Comparison of ENCODE assay signal across 21 cellular contexts in genomic region chr9:134700636-134701350, GRCh38. TPM values are rescaled to one million over a fixed set of nuclear protein-coding genes. Genes with fewer than 3 reads are reported as not detected.
DNase-seq lines count a peak whose midpoint lies in the region; ATAC-seq and TF ChIP-seq lines count a peak whose summit lies in the region.
"Had no signal": no experiment of that assay in that cellular context is flagged by ENCODE, and none has a peak within 500 bp of the region (broad histone marks: within the 10 kb centered on the region; RNA-seq: fewer than 3 reads in every experiment).

No MANE protein-coding gene starts in this region.

- peak overlapping the region in 1 of 2 experiments; percentile 14 for H3K14ac ChIP-seq in mesenchymal stem cell (ENCODE audit: low read length in 2 of 2)

- no peak overlapping the region for H2BK5ac ChIP-seq in mesenchymal stem cell (ENCODE audit: low read depth, low read length, poor library complexity, severe bottlenecking)

- no peaks in the 10 kb centered on the region for H3K9me3 Mint-ChIP-seq in WTC11
- H3K9me3 Mint-ChIP-seq: CD4-positive, alpha-beta T cell; IgD-negative memory B cell had no signal

- H3K4me3 ChIP-seq in right cardiac atrium (ENCODE audit: low read length), result no peak overlapping the region
- no peak overlapping the region for H3K4me3 ChIP-seq in mesenchymal stem cell (ENCODE audit: insufficient read depth in 1 of 2, low read depth in 1 of 2, low read length in 2 of 2)
- H3K4me3 ChIP-seq: SJSA1 had no signal

- no peaks in the 10 kb centered on the region for H3K27me3 Mint-ChIP-seq in WTC11 (ENCODE audit: low read depth)
- H3K27me3 Mint-ChIP-seq: B cell; CD4-positive, alpha-beta T cell; IgD-negative memory B cell had no signal

- no peak overlapping the region for H2AFZ ChIP-seq in mesenchymal stem cell (ENCODE audit: low read depth, low read length)

- peak overlapping the region in 1 of 2 experiments; percentile 2 for H2BK12ac ChIP-seq in mesenchymal stem cell (ENCODE audit: low read length in 2 of 2)

- H3K18ac ChIP-seq in mesenchymal stem cell (ENCODE audit: low read depth in 1 of 2, low read length in 2 of 2), result no peak overlapping the region

- no peak overlapping the region for H4K8ac ChIP-seq in mesenchymal stem cell (ENCODE audit: low read length)

- TF ChIP-seq POLR2A in GM18505 (IDR thresholded peaks at IDR 0.05; ENCODE audit: borderline replicate concordance, extremely low read depth, insufficient read depth, insufficient read length), result no peak

- H4K91ac ChIP-seq in mesenchymal stem cell (ENCODE audit: low read length), result peak overlapping the region; percentile 48

- no peak overlapping the region for H3K4me3 Mint-ChIP-seq in WTC11
- H3K4me3 Mint-ChIP-seq: B cell; CD4-positive, alpha-beta T cell had no signal

- peaks cover 56 to 68% of the 10 kb centered on the region in 2 experiments for H3K36me3 ChIP-seq in mesenchymal stem cell (ENCODE audit: control insufficient read depth in 1 of 2, insufficient read depth in 2 of 2, low read depth in 1 of 2, low read length in 2 of 2)

- WGBS in right cardiac atrium, result 84% methylated on average over 30 of the region's 30 CpGs
- WGBS in mesenchymal stem cell, result 94% methylated on average over 30 of the region's 30 CpGs

- no peak overlapping the region for H2AK5ac ChIP-seq in mesenchymal stem cell (ENCODE audit: low read length, severe bottlenecking)

- no peak overlapping the region for H3K27ac ChIP-seq in right cardiac atrium (ENCODE audit: low read length)
- no peak overlapping the region for H3K27ac ChIP-seq in mesenchymal stem cell (ENCODE audit: low read length, poor library complexity, severe bottlenecking)
- H3K27ac ChIP-seq: HL-60, SJSA1 had no signal

- peak in 2 of 3 donors; percentile 41 to 42 for DNase-seq in right cardiac atrium
- no peak for DNase-seq in left cardiac atrium
- no peak for DNase-seq in WTC11 (ENCODE audit: low spot score)
- no peak for DNase-seq in mesenchymal stem cell
- no peak for DNase-seq in NCI-H2196 (lab: John Stamatoyannopoulos, UW; ENCODE audit: unreplicated experiment)
- no peak for DNase-seq in LoVo (ENCODE audit: low spot score)
- DNase-seq in nucleus accumbens (lab: John Stamatoyannopoulos, UW), result no peak
- DNase-seq: 8988T; CD4-positive, alpha-beta T cell; DMS53; NCI-H1105; NCI-H1694 treated with DMSO at 0.1 percent for 48 hours; NCI-H2107; NCI-H345; NCI-H524 treated with DMSO at 0.1 percent for 48 hours; PC-3 had no signal

- peak overlapping the region; percentile 27; the same call in 1 of the 2 replicates for H3K27ac Mint-ChIP-seq in WTC11
- H3K27ac Mint-ChIP-seq: B cell; CD4-positive, alpha-beta T cell; IgD-negative memory B cell had no signal

- H2BK15ac ChIP-seq in mesenchymal stem cell (ENCODE audit: low read depth, poor library complexity, severe bottlenecking), result no peak overlapping the region

- 0 out of 2 replicates have a peak, but pooled peaks cover 2% of the 10 kb centered on the region for H3K4me1 Mint-ChIP-seq in WTC11
- H3K4me1 Mint-ChIP-seq: B cell, IgD-negative memory B cell had no signal

- no peak overlapping the region for H3K23ac ChIP-seq in mesenchymal stem cell (ENCODE audit: low read length in 2 of 2)

- H3K4me1 ChIP-seq in right cardiac atrium (ENCODE audit: control insufficient read depth, insufficient read depth, low read length), result no peaks in the 10 kb centered on the region
- H3K4me1 ChIP-seq in mesenchymal stem cell (ENCODE audit: control insufficient read depth, insufficient read depth, low read depth, low read length), result peaks cover 28% of the 10 kb centered on the region
- H3K4me1 ChIP-seq: SJSA1 had no signal

- H3K27me3 ChIP-seq in right cardiac atrium (ENCODE audit: control insufficient read depth, insufficient read depth) (no peaks in the 10 kb centered on the region), mesenchymal stem cell (ENCODE audit: control insufficient read depth in 1 of 2, insufficient read depth in 1 of 2, low read length in 2 of 2) (no peaks in the 10 kb centered on the region)
- H3K27me3 ChIP-seq: SJSA1 had no signal

- H3K79me1 ChIP-seq in mesenchymal stem cell (replicated peaks; ENCODE audit: low read length, poor library complexity, severe bottlenecking), result peaks cover 44% of the 10 kb centered on the region

- no peak for TF ChIP-seq CTCF in WTC11 (IDR thresholded peaks at IDR 0.05)

- CTCF ChIA-PET in WTC11 (lab: Charles Lee), result interaction anchor here (1.8 kb wide), 1 partner anchor 11 kb away, joined by 6 read pairs; no protein-coding TSS in a partner anchor

- no peak overlapping the region for H2BK120ac ChIP-seq in mesenchymal stem cell (ENCODE audit: low read depth, low read length)

- POLR2A ChIA-PET in WTC11 (lab: Charles Lee), result no interaction called here

- no peak overlapping the region for H3K4ac ChIP-seq in mesenchymal stem cell (ENCODE audit: low read depth in 1 of 2, low read length in 2 of 2)

- H3K9ac ChIP-seq in mesenchymal stem cell (ENCODE audit: low read length), result no peak overlapping the region

- intact Hi-C loops in right cardiac atrium (cut with DNase I), result loop anchor here in 1 of 4 donors (5.0 kb wide), 1 partner anchor 277 kb away; no protein-coding TSS in a partner anchor
- intact Hi-C loops in left cardiac atrium (cut with DNase I), result loop anchor here (5.0 to 10.0 kb wide), 2 partner anchors 282 to 374 kb away; no protein-coding TSS in a partner anchor

- no peak overlapping the region for H3K4me2 ChIP-seq in mesenchymal stem cell (ENCODE audit: low read length, poor library complexity, severe bottlenecking)

- ATAC-seq in right cardiac atrium (no peak), left cardiac atrium (no peak), WTC11 (no peak), GM18505 (IDR thresholded peaks at IDR 0.05; ENCODE audit: unreplicated experiment) (no peak)
- ATAC-seq: PC-3 had no signal

- H3K9me3 ChIP-seq in right cardiac atrium (ENCODE audit: control insufficient read depth, low read length) (no peaks in the 10 kb centered on the region), mesenchymal stem cell (ENCODE audit: control insufficient read depth, low read length) (no peaks in the 10 kb centered on the region)
- H3K9me3 ChIP-seq: SJSA1 had no signal

- H3K36me3 Mint-ChIP-seq in WTC11, result no peaks in the 10 kb centered on the region
- H3K36me3 Mint-ChIP-seq: IgD-negative memory B cell had no signal

TF ChIP-seq in WTC11, 78 proteins besides CTCF, POLR2A, EP300 and RAD21:
- TF ChIP-seq CREM (CRISPR knock-in tag; IDR thresholded peaks at IDR 0.05) (no peak), MXD4 (CRISPR knock-in tag; IDR thresholded peaks at IDR 0.05; ENCODE audit: borderline replicate concordance) (no peak), ZBTB43 (CRISPR knock-in tag; IDR thresholded peaks at IDR 0.05) (no peak), ZNF219 (CRISPR knock-in tag; IDR thresholded peaks at IDR 0.05; ENCODE audit: borderline replicate concordance) (no peak)

RNA-seq across cellular contexts. Expression of gene COL5A1, which starts 59.2 kb away (rescaled TPM):
- total RNA-seq in right cardiac atrium (10 to 100 TPM; 16.0 to 35.8 (median 26.1) TPM), left cardiac atrium (10 to 100 TPM; 29.8 to 35.2 TPM), WTC11 (2021) (13.5 to 17.7 TPM (median 16.4 TPM) in 3 replicates)
- polyA plus RNA-seq in right cardiac atrium, result 15.4 TPM
- polyA plus RNA-seq in mesenchymal stem cell (2013, experiment 1 of 2), result 754 TPM
- 709 TPM for polyA plus RNA-seq in mesenchymal stem cell (2013, experiment 2 of 2)
- total RNA-seq: B cell had no signal
- polyA plus RNA-seq: IgD-negative memory B cell had no signal

Comparison
In these comparisons a context has a peak if more than half of its experiments do, and no peak if none do; other contexts are left out.
1. DNase-seq: peak in right cardiac atrium (2 of 3); none in left cardiac atrium (single experiment), WTC11 (single experiment), mesenchymal stem cell (single experiment), NCI-H2196 (single experiment), LoVo (single experiment) and nucleus accumbens (0 of 56).